ENCODE assay signal across 8 cellular contexts in genomic region chr17:53608208-53608607, GRCh38.
DNase-seq lines count a peak whose midpoint lies in the region; ATAC-seq, FAIRE-seq and TF ChIP-seq lines count a peak whose summit lies in the region.
"Not testable (repeated sequence)": the region's sequence is repeated elsewhere in the genome, so short reads cannot be mapped to it uniquely, and the experiment has no call there.

No MANE protein-coding gene starts in this region.

- not testable (repeated sequence) for H4K20me1 ChIP-seq in H9 (ENCODE audit: control insufficient read depth, insufficient read depth, insufficient read length); H1 (replicated peaks in 1 of 2; ENCODE audit: control insufficient read depth in 1 of 2, insufficient read depth in 2 of 2, low read length in 2 of 2)

- not testable (repeated sequence) for H3K14ac ChIP-seq in H9 (ENCODE audit: insufficient read depth, low read length); H1 (ENCODE audit: insufficient read length)

- not testable (repeated sequence) for H3K23me2 ChIP-seq in H9 (ENCODE audit: insufficient read length, low read depth, low read length, poor library complexity, severe bottlenecking); H1 (ENCODE audit: low read depth, low read length)

- not testable (repeated sequence) for H3K9me3 ChIP-seq in H9 (ENCODE audit: control insufficient read depth, low read depth, low read length); H1 (ENCODE audit: insufficient read depth in 2 of 2, low read depth in 1 of 2, low read length in 1 of 2); iPS-20b (ENCODE audit: insufficient read depth, low read depth, low read length)
- peaks cover 30% of the 10 kb centered on the region for H3K9me3 ChIP-seq in HUES6 (ENCODE audit: control insufficient read depth, insufficient read depth, low read depth, low read length)

- H4K8ac ChIP-seq in H9 (replicated peaks; ENCODE audit: insufficient read length, low read depth, low read length); H1 (ENCODE audit: extremely low read depth, insufficient read depth, low read length): not testable (repeated sequence)

- not testable (repeated sequence) for TF ChIP-seq POLR2A in H1 (IDR thresholded peaks at IDR 0.05; ENCODE audit: control extremely low read depth in 1 of 2, low read depth in 2 of 2, low read length in 2 of 2)

- peak overlapping the region; percentile 43 for H3K27ac ChIP-seq in H9 (ENCODE audit: insufficient read length, low read depth, low read length)
- peak overlapping the region; percentile 63; the same call in 1 of the 2 replicates for H3K27ac ChIP-seq in HUES6 (ENCODE audit: low read depth, low read length)
- not testable (repeated sequence) for H3K27ac ChIP-seq in H1 (ENCODE audit: low read depth, low read length); iPS-20b (ENCODE audit: low read length)

- H2BK15ac ChIP-seq in H9 (ENCODE audit: low read depth, low read length); H1 (ENCODE audit: low read length): not testable (repeated sequence)

- H3T11ph ChIP-seq in H9 (ENCODE audit: low read length): not testable (repeated sequence)

- not testable (repeated sequence) for H2BK5ac ChIP-seq in H9 (ENCODE audit: insufficient read length, low read length)
- H2BK5ac ChIP-seq in H1 (ENCODE audit: low read depth, low read length): peak overlapping the region; percentile 88; the same call in 1 of the 2 replicates

- not testable (repeated sequence) for H3K4me1 ChIP-seq in H9 (ENCODE audit: insufficient read depth, low read length); H1 (replicated peaks in 1 of 4; ENCODE audit: control insufficient read depth in 3 of 4, insufficient read depth in 4 of 4, low read length in 3 of 4)
- H3K4me1 ChIP-seq in HUES6 (ENCODE audit: control insufficient read depth, insufficient read depth, low read length) (peaks cover 10% of the 10 kb centered on the region), iPS-20b (ENCODE audit: insufficient read depth, low read length) (peaks cover 12% of the 10 kb centered on the region; the same call in 1 of the 2 replicates)

- POLR2A ChIA-PET in WTC11 (lab: Charles Lee); H1 (lab: Charles Lee; ENCODE audit: partially characterized antibody): not testable (repeated sequence)

- not testable (repeated sequence) for H2AFZ ChIP-seq in H9 (ENCODE audit: low read length); H1 (ENCODE audit: low read length)

- CTCF ChIA-PET in WTC11 (lab: Charles Lee): interaction anchor here (0.9 to 1.4 kb wide), 2 partner anchors 22 to 1291 kb away, joined by 3 read pairs; no protein-coding TSS in a partner anchor
- CTCF ChIA-PET in H1 (lab: Charles Lee; ENCODE audit: partially characterized antibody): interaction anchor here (0.6 kb wide), 1 partner anchor 124 kb away, joined by 3 read pairs; no protein-coding TSS in a partner anchor

- H3K18ac ChIP-seq in H9 (ENCODE audit: insufficient read length, low read depth, low read length); H1 (ENCODE audit: extremely low read depth, low read length): not testable (repeated sequence)

- H3K9me3 Mint-ChIP-seq in H9: peaks cover 14 to 35% of the 10 kb centered on the region in 2 experiments
- peaks cover 63% of the 10 kb centered on the region for H3K9me3 Mint-ChIP-seq in WTC11
- H3K9me3 Mint-ChIP-seq in glutamatergic neuron (ENCODE audit: unreplicated experiment): not testable (repeated sequence)
- H3K9me3 Mint-ChIP-seq in mesothelial cell of epicardium: peaks cover 10% of the 10 kb centered on the region
- peaks cover 11% of the 10 kb centered on the region for H3K9me3 Mint-ChIP-seq in type B pancreatic cell

- not testable (repeated sequence) for H3K23ac ChIP-seq in H9 (ENCODE audit: insufficient read length, low read depth, low read length); H1 (ENCODE audit: insufficient read length)

- peak overlapping the region in 1 of 2 experiments; percentile 31; a peak in 1 of 5 replicates for H3K4me3 Mint-ChIP-seq in H9
- not testable (repeated sequence) for H3K4me3 Mint-ChIP-seq in WTC11; glutamatergic neuron (ENCODE audit: unreplicated experiment); mesothelial cell of epicardium; type B pancreatic cell

- TF ChIP-seq CTCF in H9 (conservative IDR thresholded peaks at IDR 0.05); WTC11 (IDR thresholded peaks at IDR 0.05); H1 (IDR thresholded peaks at IDR 0.05; ENCODE audit: control extremely low read depth in 1 of 3, insufficient read depth in 1 of 3, low read depth in 1 of 3, low read length in 3 of 3); glutamatergic neuron (IDR thresholded peaks at IDR 0.05; ENCODE audit: partially characterized antibody, unreplicated experiment); mesothelial cell of epicardium (IDR thresholded peaks at IDR 0.05; ENCODE audit: unreplicated experiment); type B pancreatic cell (conservative IDR thresholded peaks at IDR 0.05): not testable (repeated sequence)

- H3K27ac Mint-ChIP-seq in H9 (peak overlapping the region; percentile 82 to 90 (median 88)), WTC11 (peak overlapping the region; percentile 93), glutamatergic neuron (ENCODE audit: unreplicated experiment) (peak overlapping the region; percentile 9), mesothelial cell of epicardium (peak overlapping the region; percentile 10), type B pancreatic cell (peak overlapping the region; percentile 32)

- FAIRE-seq in H1 (lab: Jason Lieb, UNC): not testable (repeated sequence)

- H2AK5ac ChIP-seq in H9 (ENCODE audit: insufficient read length, low read length); H1 (ENCODE audit: low read depth, low read length): not testable (repeated sequence)

- H3K9ac ChIP-seq in H9 (ENCODE audit: extremely low read depth, insufficient read length, low read length); H1 (replicated peaks in 1 of 4; ENCODE audit: extremely low read depth in 1 of 4, low read depth in 3 of 4, low read length in 3 of 4); iPS-20b (ENCODE audit: low read depth, low read length): not testable (repeated sequence)
- H3K9ac ChIP-seq in HUES6 (ENCODE audit: low read length): peak overlapping the region; percentile 13

- H4K91ac ChIP-seq in H9 (ENCODE audit: insufficient read length, low read depth, low read length); H1 (replicated peaks; ENCODE audit: insufficient read length, low read length): not testable (repeated sequence)

- H3K4me3 ChIP-seq in HUES6 (ENCODE audit: low read depth, low read length); H1 (ENCODE audit: extremely low read depth in 1 of 4, insufficient read depth in 2 of 4, low read depth in 3 of 4, low read length in 4 of 4): not testable (repeated sequence)
- 0 out of 2 replicates have a peak overlapping the region, but pooled peaks have one; percentile 8 for H3K4me3 ChIP-seq in iPS-20b (ENCODE audit: low read length)

- not testable (repeated sequence) for TF ChIP-seq RAD21 in H1 (IDR thresholded peaks at IDR 0.05 in 1 of 2, conservative IDR thresholded peaks at IDR 0.05 in 1 of 2; ENCODE audit: low read depth in 2 of 2, low read length in 2 of 2)

- not testable (repeated sequence) for H4K5ac ChIP-seq in H9 (ENCODE audit: insufficient read length, low read depth, low read length)
- H4K5ac ChIP-seq in H1 (ENCODE audit: insufficient read length, low read depth, low read length): peak overlapping the region; percentile 52

- H3K79me1 ChIP-seq in H9 (ENCODE audit: insufficient read depth, low read depth, low read length, poor library complexity, severe bottlenecking); H1 (ENCODE audit: low read depth, low read length): not testable (repeated sequence)

- H3K4ac ChIP-seq in H9 (ENCODE audit: low read depth, low read length); H1 (replicated peaks; ENCODE audit: insufficient read length, low read depth, low read length): not testable (repeated sequence)

- H3K4me2 ChIP-seq in H9 (ENCODE audit: insufficient read depth, insufficient read length, low read length): not testable (repeated sequence)
- H3K4me2 ChIP-seq in H1 (ENCODE audit: insufficient read depth in 1 of 2, low read depth in 2 of 2, low read length in 2 of 2): 0 out of 4 replicates have a peak overlapping the region, but pooled peaks of 1 of the 2 experiments have one; percentile 43

- not testable (repeated sequence) for TF ChIP-seq EP300 in H1 (IDR thresholded peaks at IDR 0.05; ENCODE audit: borderline replicate concordance in 1 of 2, low read depth in 2 of 2, low read length in 2 of 2)

- H3K36me3 Mint-ChIP-seq in H9 (ENCODE audit: insufficient read depth in 1 of 3, low read depth in 3 of 3): peaks cover 14 to 36% (median 29%) of the 10 kb centered on the region in 3 experiments
- peaks cover 47% of the 10 kb centered on the region for H3K36me3 Mint-ChIP-seq in WTC11
- not testable (repeated sequence) for H3K36me3 Mint-ChIP-seq in glutamatergic neuron (ENCODE audit: unreplicated experiment); mesothelial cell of epicardium; type B pancreatic cell

- not testable (repeated sequence) for H2BK12ac ChIP-seq in H9 (ENCODE audit: insufficient read length, low read depth, low read length); H1 (ENCODE audit: low read depth, low read length)

- peaks cover 38 to 41% of the 10 kb centered on the region in 2 experiments for H3K4me1 Mint-ChIP-seq in H9
- peaks cover 41% of the 10 kb centered on the region for H3K4me1 Mint-ChIP-seq in WTC11
- peaks cover 15% of the 10 kb centered on the region for H3K4me1 Mint-ChIP-seq in glutamatergic neuron (ENCODE audit: low read depth, unreplicated experiment)
- H3K4me1 Mint-ChIP-seq in mesothelial cell of epicardium: peaks cover 17% of the 10 kb centered on the region
- peaks cover 13% of the 10 kb centered on the region for H3K4me1 Mint-ChIP-seq in type B pancreatic cell (ENCODE audit: unreplicated experiment)

- DNase-seq in H9; WTC11 (ENCODE audit: low spot score); H1 (ENCODE audit: low read depth in 1 of 2, low spot score in 2 of 2); glutamatergic neuron; mesothelial cell of epicardium (ENCODE audit: low spot score in 2 of 2, unreplicated experiment in 2 of 2); type B pancreatic cell (ENCODE audit: extremely low spot score, unreplicated experiment): not testable (repeated sequence)

- not testable (repeated sequence) for H2BK120ac ChIP-seq in H9 (ENCODE audit: low read depth, low read length, poor library complexity, severe bottlenecking); H1 (replicated peaks; ENCODE audit: low read depth, low read length)

- H3K27me3 ChIP-seq in H9 (ENCODE audit: insufficient read depth, low read length); HUES6 (ENCODE audit: control insufficient read depth, insufficient read depth, low read length); H1 (replicated peaks in 1 of 4; ENCODE audit: control insufficient read depth in 3 of 4, extremely low read depth in 1 of 4, insufficient read depth in 3 of 4, low read length in 3 of 4); iPS-20b (ENCODE audit: insufficient read depth, low read length): not testable (repeated sequence)

- not testable (repeated sequence) for H3K79me2 ChIP-seq in H9 (ENCODE audit: insufficient read depth, low read length); H1 (ENCODE audit: control insufficient read depth in 1 of 2, insufficient read depth in 2 of 2, low read length in 2 of 2)

- H3K36me3 ChIP-seq in HUES6 (ENCODE audit: control insufficient read depth, insufficient read depth, low read length); H1 (ENCODE audit: control insufficient read depth in 2 of 4, insufficient read depth in 4 of 4, low read length in 3 of 4); iPS-20b (ENCODE audit: insufficient read depth, low read depth, low read length): not testable (repeated sequence)

- not testable (repeated sequence) for H3K27me3 Mint-ChIP-seq in H9 (ENCODE audit: low read depth); WTC11 (ENCODE audit: low read depth); glutamatergic neuron (ENCODE audit: unreplicated experiment); mesothelial cell of epicardium (ENCODE audit: low read depth); type B pancreatic cell

- not testable (repeated sequence) for ATAC-seq in WTC11

- no CpG with 5 or more reads among the region's 5 CpGs for WGBS in H9 (ENCODE audit: extremely low coverage, insufficient read length, low lambda C conversion rate)
- 94% methylated on average over 5 of the region's 5 CpGs; no CpG with 5 or more reads in 1 of the 2 experiments for WGBS in H1 (ENCODE audit: extremely low coverage in 1 of 2, insufficient coverage in 1 of 2, insufficient read length in 1 of 2, insufficient replicate concordance in 2 of 2, low coverage in 1 of 2, low lambda C conversion rate in 2 of 2, missing lambda C conversion rate in 1 of 2), 2 experiments

- H2BK20ac ChIP-seq in H9 (ENCODE audit: low read depth, low read length, poor library complexity, severe bottlenecking): not testable (repeated sequence)
- H2BK20ac ChIP-seq in H1 (ENCODE audit: low read length): peak overlapping the region; percentile 92; the same call in 1 of the 2 replicates

- H3K56ac ChIP-seq in H9 (ENCODE audit: insufficient read length, low read depth, low read length); H1 (replicated peaks; ENCODE audit: insufficient read length, low read depth, low read length): not testable (repeated sequence)

Comparison
In these comparisons a context has a peak if more than half of its experiments do, and no peak if none do; other contexts are left out.
1. H3K27ac Mint-ChIP-seq: peak in every context shown above with its lines; median percentile 93 in WTC11; 88 in H9; 32 in type B pancreatic cell; 10 in mesothelial cell of epicardium; 9 in glutamatergic neuron.